ENCODE assay signal across 1 cellular context in the genomic region with DNA sequence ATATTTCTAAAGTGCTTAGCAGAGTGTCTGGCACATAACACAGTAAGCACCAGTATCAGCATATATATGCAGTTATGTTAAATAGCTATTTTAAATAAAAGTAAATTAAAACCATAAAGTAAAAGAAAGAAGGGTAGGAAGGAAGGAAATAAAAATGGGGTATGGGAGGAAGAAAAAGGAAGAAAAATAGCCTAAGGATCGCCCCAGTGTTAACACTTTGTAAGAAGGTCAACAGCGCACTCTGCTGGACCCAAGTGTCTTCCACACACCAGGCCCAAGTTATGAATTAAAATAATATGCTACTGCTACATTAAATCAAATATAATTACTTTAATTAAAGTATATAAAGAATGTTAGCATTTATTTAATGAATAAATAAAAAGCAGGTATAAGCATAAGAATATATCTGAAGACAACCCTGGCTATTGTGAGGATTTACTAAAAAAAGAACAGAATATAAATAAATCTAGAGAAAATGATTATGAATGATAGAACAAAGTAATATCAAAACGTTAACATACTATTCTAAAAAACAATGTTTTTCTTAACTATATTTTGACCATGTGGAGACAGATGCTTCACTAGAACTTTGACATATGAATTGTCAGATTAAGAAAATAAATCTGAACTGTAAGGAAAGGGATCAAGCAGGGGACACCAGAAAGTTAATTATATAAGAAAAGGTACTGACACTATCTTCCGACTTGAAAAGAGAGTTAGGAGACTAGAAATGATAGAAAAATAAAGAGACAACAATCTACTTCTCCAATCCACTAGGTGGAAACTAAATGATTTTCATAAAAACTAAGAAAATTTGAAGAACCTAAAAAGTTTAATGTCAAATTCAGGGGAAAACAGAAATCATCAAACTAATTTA.
TF ChIP-seq lines count a peak whose summit lies in the region.

No MANE protein-coding gene starts in this region.

TF ChIP-seq in endothelial cell of umbilical vein, 7 proteins besides CTCF, POLR2A, EP300 and RAD21:
- TF ChIP-seq FOS (IDR thresholded peaks at IDR 0.05; ENCODE audit: borderline replicate concordance, insufficient read depth, low read length) = no peak
- no peak for TF ChIP-seq POLR2AphosphoS5 (IDR thresholded peaks at IDR 0.05; ENCODE audit: insufficient read depth, low read depth, low read length)
- TF ChIP-seq, protein P1, sequence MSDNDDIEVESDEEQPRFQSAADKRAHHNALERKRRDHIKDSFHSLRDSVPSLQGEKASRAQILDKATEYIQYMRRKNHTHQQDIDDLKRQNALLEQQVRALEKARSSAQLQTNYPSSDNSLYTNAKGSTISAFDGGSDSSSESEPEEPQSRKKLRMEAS (IDR thresholded peaks at IDR 0.05; ENCODE audit: insufficient read depth, insufficient read length) = no peak
- no peak for TF ChIP-seq GATA2 (IDR thresholded peaks at IDR 0.05; ENCODE audit: insufficient read depth, insufficient read length, low read depth, low read length)
- TF ChIP-seq EZH2 (IDR thresholded peaks at IDR 0.05; ENCODE audit: borderline replicate concordance, low read depth, low read length, severe bottlenecking) = no peak
- no peak for TF ChIP-seq JUN (IDR thresholded peaks at IDR 0.05; ENCODE audit: borderline replicate concordance, insufficient read depth, insufficient read length, low read depth)
- TF ChIP-seq MYC (IDR thresholded peaks at IDR 0.05; ENCODE audit: low read depth, low read length) = no peak
